In the genomic region with DNA sequence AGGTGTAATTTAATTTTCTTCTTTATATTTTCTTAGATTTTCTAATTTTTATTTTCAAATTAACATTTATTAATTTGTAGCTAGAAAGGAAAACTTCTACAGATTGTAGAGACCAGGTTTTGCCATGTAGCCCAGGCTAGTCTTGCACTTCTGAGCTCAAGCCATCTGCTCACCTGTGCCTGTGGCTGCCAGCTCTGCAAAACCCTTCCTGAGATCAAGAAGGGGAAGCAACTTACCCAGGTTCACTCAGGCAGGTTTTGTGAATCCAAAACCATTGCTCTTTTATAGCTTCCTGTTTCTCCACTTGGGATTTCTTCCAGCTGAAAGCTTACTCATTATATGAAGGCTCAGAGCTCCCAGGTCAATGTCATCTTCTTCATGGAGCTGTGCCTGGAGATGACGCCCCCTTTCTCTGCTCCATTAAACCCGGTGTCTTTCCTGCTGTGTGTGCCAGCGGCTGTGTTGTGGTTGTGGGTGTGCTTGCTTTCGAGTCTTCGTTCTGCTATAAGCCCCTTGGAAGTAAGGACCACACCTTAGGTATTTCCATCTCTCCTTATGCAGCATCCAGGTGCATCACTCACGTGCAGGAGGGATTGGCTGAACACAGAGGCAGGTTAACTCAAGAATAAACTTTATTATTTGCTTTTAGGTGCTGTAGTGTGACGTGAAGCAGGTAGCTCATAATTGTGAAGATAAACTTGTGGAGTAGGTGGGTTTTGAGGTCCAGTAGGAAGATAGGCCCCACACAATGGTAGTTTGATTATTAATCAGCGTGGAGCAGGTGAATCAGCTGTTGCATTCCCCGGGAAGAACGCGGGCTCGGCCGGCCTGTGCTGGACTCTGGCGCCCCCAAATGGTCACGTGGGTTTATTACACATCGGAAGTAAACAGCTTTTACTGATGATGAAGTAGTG, we compare ENCODE assay signal across 8 cellular contexts. TPM values are rescaled to one million over a fixed set of nuclear protein-coding genes. Genes with fewer than 3 reads are reported as not detected.
A peak's percentile ranks its signal among the peaks of the same experiment; 100 is the strongest.
DNase-seq lines count a peak whose midpoint lies in the region; ATAC-seq, FAIRE-seq and TF ChIP-seq lines count a peak whose summit lies in the region.

No MANE protein-coding gene starts in this region.

- no peak overlapping the region for H3K4me3 Mint-ChIP-seq in MCF 10A (ENCODE audit: unreplicated experiment)

- H3K36me3 Mint-ChIP-seq in MCF 10A (ENCODE audit: insufficient read depth, unreplicated experiment), result peaks cover 4% of the 10 kb centered on the region

- CTCF ChIA-PET in MCF 10A (lab: Yijun Ruan, JAX), result interaction anchor here (0.5 to 11.5 kb wide), 68 partner anchors 9 to 566 kb away, joined by 3 to 161 read pairs (median 4); partner anchors contain the start of genes FADS1, FEN1 and TMEM258

- H3K9me3 Mint-ChIP-seq in MCF 10A (ENCODE audit: unreplicated experiment), result no peaks in the 10 kb centered on the region

- no peak overlapping the region for H3K27ac Mint-ChIP-seq in MCF 10A (ENCODE audit: low read depth, unreplicated experiment)

- no peak overlapping the region for H3K4me3 ChIP-seq in WI38 (ENCODE audit: low read depth, low read length)

- H3K27me3 Mint-ChIP-seq in MCF 10A (ENCODE audit: insufficient read depth, unreplicated experiment), result no peaks in the 10 kb centered on the region

- peaks cover 7% of the 10 kb centered on the region for H3K4me1 Mint-ChIP-seq in MCF 10A (ENCODE audit: insufficient read depth, unreplicated experiment)

- DNase-seq in 8988T (peak; percentile 44), GM19240 (ENCODE audit: insufficient read length, low spot score) (peak; percentile 50), NCI-H2227 (lab: John Stamatoyannopoulos, UW; ENCODE audit: unreplicated experiment) (peak; percentile 79), MCF 10A (ENCODE audit: unreplicated experiment) (peak; percentile 66)
- DNase-seq in stimulated activated CD4-positive, alpha-beta T cell treated with anti-CD3 and anti-CD28 coated beads, Interleukin-15, amount 100 ng/mL, for 48 hours (ENCODE audit: low read depth in 2 of 2), result peak; percentile 55 to 74

- no peak for ATAC-seq in HG02610 (IDR thresholded peaks at IDR 0.05; ENCODE audit: unreplicated experiment)

- POLR2A ChIA-PET in MCF 10A (lab: Yijun Ruan, JAX), result interaction anchor here (0.5 to 1.4 kb wide), 12 partner anchors 9 to 287 kb away, joined by 3 to 6 read pairs (median 3); partner anchors contain the start of gene FTH1

- no TSS peak for BruUV-seq in MCF 10A (replicated peaks; lab: Mats Ljungman, UMichigan)

- TF ChIP-seq CTCF in WI38 (IDR thresholded peaks at IDR 0.05; ENCODE audit: low read depth, low read length) (peak; percentile 78), MCF 10A (IDR thresholded peaks at IDR 0.05; ENCODE audit: unreplicated experiment) (peak; percentile 87)

- intact Hi-C loops in MCF 10A (cut with micrococcal nuclease), result loop anchor here (1.0 kb wide), 4 partner anchors 134 to 284 kb away; no protein-coding TSS in a partner anchor

- FAIRE-seq in islet of Langerhans (lab: Jason Lieb, UNC), result peak; percentile 66

RNA-seq across cellular contexts. Expression of gene INCENP, which starts 42.2 kb away (rescaled TPM):
- 40.4 and 56.2 TPM in 2 replicates for total RNA-seq in MCF 10A (2022)
